23 cellular contexts compared by ENCODE assay signal in the genomic region with DNA sequence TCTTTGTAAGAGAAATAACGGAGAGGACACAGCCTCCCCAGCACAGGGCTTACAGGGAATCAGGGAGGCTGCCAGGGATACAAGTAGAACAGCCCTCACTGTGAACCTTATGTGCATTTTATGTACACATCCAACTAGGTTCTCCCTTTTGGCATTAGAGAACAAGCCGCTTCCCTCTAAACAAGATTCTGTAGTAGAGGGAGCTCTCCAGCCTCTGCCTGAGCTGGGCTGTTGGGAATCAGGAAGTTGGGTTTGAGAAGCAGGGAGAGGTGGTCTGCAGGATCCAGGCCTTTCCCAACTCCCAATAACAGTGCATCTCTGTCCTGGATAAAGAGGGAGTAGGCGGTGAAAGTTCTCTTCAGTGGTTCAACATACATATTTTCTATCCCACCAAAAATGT.
DNase-seq lines count a peak whose midpoint lies in the region; ATAC-seq, FAIRE-seq and TF ChIP-seq lines count a peak whose summit lies in the region.
"Had no signal": no experiment of that assay in that cellular context is flagged by ENCODE, and none has a peak within 500 bp of the region (broad histone marks: within the 10 kb centered on the region; RNA-seq: fewer than 3 reads in every experiment).

No MANE protein-coding gene starts in this region.

- H3K27me3 Mint-ChIP-seq in natural killer cell treated with Interleukin-12 subunit alpha and Interleukin-12 subunit beta and Interleukin-15 and Interleukin-18, amount 100 ng/mL, for 72 hours, result peaks cover 5 to 13% of the 10 kb centered on the region in 2 donors

- DNase-seq in GM23248 (no peak), dorsolateral prefrontal cortex (no peak), osteoblast (ENCODE audit: insufficient read length, low spot score, missing footprints) (no peak), NCI-H526 treated with DMSO at 0.1 percent for 48 hours (lab: John Stamatoyannopoulos, UW) (no peak), nucleus accumbens (lab: John Stamatoyannopoulos, UW) (no peak), kidney (no peak)
- DNase-seq in natural killer cell treated with Interleukin-12 subunit alpha and Interleukin-12 subunit beta and Interleukin-15 and Interleukin-18, amount 100 ng/mL, for 72 hours (ENCODE audit: low spot score), result no peak
- DNase-seq: ACHN, C1 segment of cervical spinal cord, DMS53, EL, GF-D8, KBM-7, NCI-H1092, NCI-H1436, NCI-H1930, NCI-H226, NCI-H510A treated with DMSO at 0.1 percent for 48 hours, NCI-H774, SIG-M5 had no signal

- H3K36me3 Mint-ChIP-seq in natural killer cell treated with Interleukin-12 subunit alpha and Interleukin-12 subunit beta and Interleukin-15 and Interleukin-18, amount 100 ng/mL, for 72 hours, result no peaks in the 10 kb centered on the region

- in situ Hi-C loops in GM23248 (cut with MboI), result no loop called here

- H3K27me3 ChIP-seq in GM23248 (replicated peaks; ENCODE audit: insufficient read depth), result no peaks in the 10 kb centered on the region
- H3K27me3 ChIP-seq in dorsolateral prefrontal cortex, result no peaks in the 10 kb centered on the region
- no peaks in the 10 kb centered on the region for H3K27me3 ChIP-seq in osteoblast (ENCODE audit: insufficient read depth, low read length)

- no peak overlapping the region for H3K4me3 Mint-ChIP-seq in natural killer cell treated with Interleukin-12 subunit alpha and Interleukin-12 subunit beta and Interleukin-15 and Interleukin-18, amount 100 ng/mL, for 72 hours

- no peak for FAIRE-seq in kidney (lab: Jason Lieb, UNC)
- FAIRE-seq: D721Med, H54 had no signal

- H3K27ac ChIP-seq in GM23248, result peak overlapping the region; percentile 78; the same call in 1 of the 2 replicates
- peak overlapping the region in 32 of 59 donors; percentile 0 to 80 (median 42) for H3K27ac ChIP-seq in dorsolateral prefrontal cortex
- peak overlapping the region; percentile 92 for H3K27ac ChIP-seq in osteoblast (ENCODE audit: low read depth, low read length)
- no peak overlapping the region for H3K27ac ChIP-seq in kidney (ENCODE audit: low read depth in 2 of 2, low read length in 2 of 2)

- WGBS in GM23248 (ENCODE audit: low coverage in 1 of 2, low lambda C conversion rate in 2 of 2, missing lambda C conversion rate in 2 of 2), 2 experiments, result 97 to 100% methylated on average over 3 of the region's 3 CpGs

- H4K20me1 ChIP-seq in GM23248 (ENCODE audit: insufficient read depth) (no peaks in the 10 kb centered on the region), osteoblast (ENCODE audit: insufficient read depth, low read length) (no peaks in the 10 kb centered on the region)

- H3F3A ChIP-seq in GM23248 (ENCODE audit: insufficient read depth), result peaks cover 32% of the 10 kb centered on the region

- H2AFZ ChIP-seq in GM23248, result no peak overlapping the region
- H2AFZ ChIP-seq in osteoblast (ENCODE audit: low read length), result no peak overlapping the region

- H3K4me1 ChIP-seq in GM23248 (ENCODE audit: insufficient read depth) (peaks cover 39% of the 10 kb centered on the region), osteoblast (ENCODE audit: insufficient read depth, low read length) (peaks cover 39% of the 10 kb centered on the region), kidney (ENCODE audit: control insufficient read depth in 1 of 2, insufficient read depth in 1 of 2, low read depth in 1 of 2, low read length in 2 of 2) (peaks cover 4 to 7% of the 10 kb centered on the region in 2 donors)

- TF ChIP-seq CTCF in dorsolateral prefrontal cortex (IDR thresholded peaks at IDR 0.05 in 54 of 56, conservative IDR thresholded peaks at IDR 0.05 in 2 of 56; ENCODE audit: low read depth in 1 of 56, partially characterized antibody in 56 of 56), result no peak
- TF ChIP-seq CTCF in osteoblast (IDR thresholded peaks at IDR 0.05; ENCODE audit: extremely low read depth, low read depth, low read length), result no peak
- no peak for TF ChIP-seq CTCF in kidney (IDR thresholded peaks at IDR 0.05; ENCODE audit: borderline replicate concordance, extremely low read depth, insufficient read depth)

- H3K36me3 ChIP-seq in GM23248 (ENCODE audit: low read depth) (no peaks in the 10 kb centered on the region), osteoblast (ENCODE audit: insufficient read depth, low read length) (no peaks in the 10 kb centered on the region), kidney (ENCODE audit: control insufficient read depth in 1 of 2, insufficient read depth in 2 of 2, low read length in 2 of 2) (no peaks in the 10 kb centered on the region)

- no peaks in the 10 kb centered on the region for H3K79me2 ChIP-seq in GM23248 (ENCODE audit: insufficient read depth)
- H3K79me2 ChIP-seq in osteoblast (ENCODE audit: insufficient read depth, low read length), result no peaks in the 10 kb centered on the region

- H3K9ac ChIP-seq in GM23248 (no peak overlapping the region), kidney (ENCODE audit: low read length in 2 of 2) (no peak overlapping the region)

- H3K4me2 ChIP-seq in GM23248 (ENCODE audit: unreplicated experiment), result peak overlapping the region; percentile 57
- no peak overlapping the region for H3K4me2 ChIP-seq in osteoblast (ENCODE audit: insufficient read depth, low read length)

- intact Hi-C loops in dorsolateral prefrontal cortex (cut with DNase I) (no loop called here), kidney (cut with DNase I) (no loop called here)

- H3K9me2 ChIP-seq in GM23248 (ENCODE audit: insufficient read depth), result no peaks in the 10 kb centered on the region

- no peak for ATAC-seq in natural killer cell treated with Interleukin-12 subunit alpha and Interleukin-12 subunit beta and Interleukin-15 and Interleukin-18, amount 100 ng/mL, for 72 hours
- ATAC-seq: Panc1 had no signal

- H3K27ac Mint-ChIP-seq in natural killer cell treated with Interleukin-12 subunit alpha and Interleukin-12 subunit beta and Interleukin-15 and Interleukin-18, amount 100 ng/mL, for 72 hours, result no peak overlapping the region

- H3K9me3 Mint-ChIP-seq in natural killer cell treated with Interleukin-12 subunit alpha and Interleukin-12 subunit beta and Interleukin-15 and Interleukin-18, amount 100 ng/mL, for 72 hours, result no peaks in the 10 kb centered on the region

- H3K9me3 ChIP-seq in GM23248 (ENCODE audit: low read depth), result no peaks in the 10 kb centered on the region
- H3K9me3 ChIP-seq in osteoblast (ENCODE audit: low read depth, low read length), result no peaks in the 10 kb centered on the region
- H3K9me3 ChIP-seq in kidney (ENCODE audit: control insufficient read depth in 1 of 2, low read length in 2 of 2), result no peaks in the 10 kb centered on the region

- H3K4me3 ChIP-seq in GM23248, result no peak overlapping the region
- no peak overlapping the region for H3K4me3 ChIP-seq in dorsolateral prefrontal cortex
- no peak overlapping the region for H3K4me3 ChIP-seq in osteoblast (ENCODE audit: insufficient read depth, low read length)
- H3K4me3 ChIP-seq in kidney (ENCODE audit: low read length in 2 of 2), result no peak overlapping the region

- H3K4me1 Mint-ChIP-seq in natural killer cell treated with Interleukin-12 subunit alpha and Interleukin-12 subunit beta and Interleukin-15 and Interleukin-18, amount 100 ng/mL, for 72 hours (ENCODE audit: low read depth in 2 of 2), result no peaks in the 10 kb centered on the region

Comparison
In these comparisons a context has a peak if more than half of its experiments do, and no peak if none do; other contexts are left out.
1. H3K27ac ChIP-seq: peak in GM23248 (single experiment), dorsolateral prefrontal cortex (32 of 59) and osteoblast (single experiment); none in kidney (0 of 2).